1 cellular context compared by ENCODE assay signal in genomic region chr12:12194206-12194605, GRCh38.
TF ChIP-seq lines count a peak whose summit lies in the region.

No MANE protein-coding gene starts in this region.

TF ChIP-seq in SK-N-SH, 30 proteins besides CTCF, POLR2A, EP300 and RAD21 (continued from another document):
- no peak for TF ChIP-seq NFIC (IDR thresholded peaks at IDR 0.05; ENCODE audit: borderline replicate concordance)
- no peak for TF ChIP-seq ELF1 (IDR thresholded peaks at IDR 0.05)
- TF ChIP-seq SIN3A (IDR thresholded peaks at IDR 0.05; ENCODE audit: borderline replicate concordance, low read depth, low read length): no peak
- TF ChIP-seq RCOR1 (IDR thresholded peaks at IDR 0.05; ENCODE audit: low read length): no peak
- TF ChIP-seq FOSL2 (IDR thresholded peaks at IDR 0.05; ENCODE audit: borderline replicate concordance, low read depth): no peak
- no peak for TF ChIP-seq RXRA (IDR thresholded peaks at IDR 0.05; ENCODE audit: borderline replicate concordance, low read depth)
- TF ChIP-seq JUND (IDR thresholded peaks at IDR 0.05): no peak
- no peak for TF ChIP-seq TAF1 (IDR thresholded peaks at IDR 0.05; ENCODE audit: borderline replicate concordance, low read depth, low read length)
- no peak for TF ChIP-seq MXI1 (IDR thresholded peaks at IDR 0.05; ENCODE audit: low read depth, low read length)
- TF ChIP-seq YY1 (IDR thresholded peaks at IDR 0.05; ENCODE audit: low read depth): no peak
- no peak for TF ChIP-seq MEF2A (IDR thresholded peaks at IDR 0.05; ENCODE audit: borderline replicate concordance, low read depth)
- TF ChIP-seq, protein P1, sequence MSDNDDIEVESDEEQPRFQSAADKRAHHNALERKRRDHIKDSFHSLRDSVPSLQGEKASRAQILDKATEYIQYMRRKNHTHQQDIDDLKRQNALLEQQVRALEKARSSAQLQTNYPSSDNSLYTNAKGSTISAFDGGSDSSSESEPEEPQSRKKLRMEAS (IDR thresholded peaks at IDR 0.05; ENCODE audit: low read depth): no peak
- TF ChIP-seq, protein P2, sequence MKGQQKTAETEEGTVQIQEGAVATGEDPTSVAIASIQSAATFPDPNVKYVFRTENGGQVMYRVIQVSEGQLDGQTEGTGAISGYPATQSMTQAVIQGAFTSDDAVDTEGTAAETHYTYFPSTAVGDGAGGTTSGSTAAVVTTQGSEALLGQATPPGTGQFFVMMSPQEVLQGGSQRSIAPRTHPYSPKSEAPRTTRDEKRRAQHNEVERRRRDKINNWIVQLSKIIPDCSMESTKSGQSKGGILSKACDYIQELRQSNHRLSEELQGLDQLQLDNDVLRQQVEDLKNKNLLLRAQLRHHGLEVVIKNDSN (IDR thresholded peaks at IDR 0.05; ENCODE audit: borderline replicate concordance, low read depth): no peak
- no peak for TF ChIP-seq NRF1 (IDR thresholded peaks at IDR 0.05; ENCODE audit: low read depth, low read length)
